ENCODE assay signal across 1 cellular context in the genomic region with DNA sequence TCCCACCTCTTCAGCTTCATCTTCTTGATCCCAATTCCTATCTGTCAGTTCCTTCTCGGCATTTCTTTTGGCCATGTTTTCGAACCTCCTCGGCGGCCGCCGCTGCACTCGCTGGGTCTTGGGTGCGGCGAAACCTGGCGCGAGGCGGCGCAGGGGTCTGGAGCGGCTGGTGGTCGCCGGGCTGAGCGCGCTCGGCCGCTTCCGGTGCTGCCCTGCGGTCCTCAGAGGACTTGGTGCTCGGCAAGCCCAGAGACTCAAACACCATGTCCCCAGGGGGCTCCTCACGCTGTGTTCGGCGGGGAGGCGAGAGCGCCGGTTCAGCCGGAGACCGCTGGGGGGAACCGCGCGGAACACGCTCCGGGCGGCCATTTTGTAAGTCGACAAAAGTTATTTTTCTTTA.
TF ChIP-seq lines count a peak whose summit lies in the region.

No MANE protein-coding gene starts in this region.

TF ChIP-seq in GM12878, 131 proteins besides CTCF, POLR2A, EP300 and RAD21 (continued from another document):
- TF ChIP-seq, protein P1, sequence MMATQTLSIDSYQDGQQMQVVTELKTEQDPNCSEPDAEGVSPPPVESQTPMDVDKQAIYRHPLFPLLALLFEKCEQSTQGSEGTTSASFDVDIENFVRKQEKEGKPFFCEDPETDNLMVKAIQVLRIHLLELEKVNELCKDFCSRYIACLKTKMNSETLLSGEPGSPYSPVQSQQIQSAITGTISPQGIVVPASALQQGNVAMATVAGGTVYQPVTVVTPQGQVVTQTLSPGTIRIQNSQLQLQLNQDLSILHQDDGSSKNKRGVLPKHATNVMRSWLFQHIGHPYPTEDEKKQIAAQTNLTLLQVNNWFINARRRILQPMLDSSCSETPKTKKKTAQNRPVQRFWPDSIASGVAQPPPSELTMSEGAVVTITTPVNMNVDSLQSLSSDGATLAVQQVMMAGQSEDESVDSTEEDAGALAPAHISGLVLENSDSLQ (IDR thresholded peaks at IDR 0.05) = no peak
- TF ChIP-seq ZNF274 (IDR thresholded peaks at IDR 0.05; ENCODE audit: insufficient read depth, insufficient read length) (no peak), MTA3 (IDR thresholded peaks at IDR 0.05; ENCODE audit: borderline replicate concordance, low read length) (no peak), TCF12 (IDR thresholded peaks at IDR 0.05; ENCODE audit: low read depth, low read length) (no peak)
TF ChIP-seq in GM12878: peak in this region for 1.
